9 cellular contexts compared by ENCODE assay signal in the genomic region with DNA sequence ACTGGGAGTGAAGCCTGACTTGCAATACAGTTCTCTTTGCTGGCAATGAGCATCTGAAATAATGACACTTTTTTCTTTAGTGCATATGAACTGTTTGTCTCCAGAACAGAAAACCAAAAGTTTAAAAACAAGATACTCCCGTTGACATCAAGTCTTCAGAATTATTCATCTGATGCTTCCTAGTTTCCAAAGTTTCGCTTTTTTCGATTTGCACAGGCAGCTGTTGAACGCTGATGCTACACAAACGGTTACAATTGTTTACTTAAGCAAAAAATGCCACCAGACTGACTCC.
A peak's percentile ranks its signal among the peaks of the same experiment; 100 is the strongest.
DNase-seq lines count a peak whose midpoint lies in the region; ATAC-seq, FAIRE-seq and TF ChIP-seq lines count a peak whose summit lies in the region.
"Had no signal": no experiment of that assay in that cellular context is flagged by ENCODE, and none has a peak within 500 bp of the region (broad histone marks: within the 10 kb centered on the region; RNA-seq: fewer than 3 reads in every experiment).

No MANE protein-coding gene starts in this region.

- H3K9ac ChIP-seq in SK-N-MC (ENCODE audit: insufficient read length), result peak overlapping the region; percentile 85

- no peaks in the 10 kb centered on the region for H3K36me3 ChIP-seq in SK-N-MC (ENCODE audit: insufficient read depth, low read length)

- H3K27ac ChIP-seq in SK-N-MC, result peak overlapping the region; percentile 75

- FAIRE-seq in G401.6 (lab: Jason Lieb, UNC), result peak; percentile 69
- FAIRE-seq: colon had no signal

- no peak for TF ChIP-seq CTCF in fibroblast of mammary gland (conservative IDR thresholded peaks at IDR 0.05; ENCODE audit: control insufficient read depth, insufficient read depth, low read depth, low read length)

- H3K4me3 ChIP-seq in SK-N-MC (peak overlapping the region; percentile 98), fibroblast of mammary gland (ENCODE audit: control insufficient read depth, low read depth, low read length) (peak overlapping the region; percentile 87)

- DNase-seq in SK-N-MC (ENCODE audit: low read depth, low spot score), result no peak
- no peak for DNase-seq in fibroblast of mammary gland (ENCODE audit: low read depth)
- peak; percentile 77 for DNase-seq in pons (ENCODE audit: low spot score)
- DNase-seq in NOMO-1 (lab: John Stamatoyannopoulos, UW; ENCODE audit: unreplicated experiment in 2 of 2), result no peak
- DNase-seq in activated CD4-positive, alpha-beta T cell treated with anti-CD3 and anti-CD28 coated beads, Interleukin-2, amount 50 U/mL, for 4 hours, result no peak

- H3K9me3 ChIP-seq in SK-N-MC (ENCODE audit: low read depth, low read length), result no peaks in the 10 kb centered on the region

- ATAC-seq in HG02870 (IDR thresholded peaks at IDR 0.05; ENCODE audit: unreplicated experiment), result no peak
- ATAC-seq in GM19324 (IDR thresholded peaks at IDR 0.05; ENCODE audit: low FRiP score, unreplicated experiment), result no peak
